ENCODE assay signal across 25 cellular contexts in the genomic region with DNA sequence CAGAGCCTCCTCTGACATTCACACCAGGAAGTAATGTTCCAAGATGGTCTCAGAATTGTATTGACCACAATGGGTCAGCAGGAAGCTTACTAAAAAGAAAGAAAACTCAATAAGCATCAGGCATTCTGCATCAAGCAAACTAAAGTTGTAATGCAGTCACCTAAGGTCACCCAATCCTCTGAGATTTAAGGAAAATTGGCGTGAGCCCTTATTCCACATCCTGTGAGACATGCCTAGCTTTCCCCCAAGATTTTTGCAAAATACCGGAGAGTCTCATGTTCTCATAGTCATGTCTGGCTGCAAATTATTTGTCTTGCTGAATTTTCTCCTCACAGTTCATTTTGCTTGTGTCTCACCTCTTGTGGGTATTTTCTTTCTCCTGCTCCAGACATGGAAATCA.
A peak's percentile ranks its signal among the peaks of the same experiment; 100 is the strongest.
DNase-seq lines count a peak whose midpoint lies in the region; ATAC-seq, FAIRE-seq and TF ChIP-seq lines count a peak whose summit lies in the region.
"Had no signal": no experiment of that assay in that cellular context is flagged by ENCODE, and none has a peak within 500 bp of the region (broad histone marks: within the 10 kb centered on the region; RNA-seq: fewer than 3 reads in every experiment).

No MANE protein-coding gene starts in this region.

- no peak for FAIRE-seq in astrocyte (lab: Jason Lieb, UNC)
- FAIRE-seq: G401.6, GM12892, GM18507, H1, HTR-8/SVneo, K562 had no signal

- H3K36me3 ChIP-seq in astrocyte (ENCODE audit: insufficient read depth, low read length): no peaks in the 10 kb centered on the region
- H3K36me3 ChIP-seq: BLaER1 treated with 17β-estradiol and CSF1 and Interleukin-3, amounts not matched to agents 10 nM and 100 nM; HAP-1 had no signal

- no peak overlapping the region for H3K27ac ChIP-seq in astrocyte (ENCODE audit: low read depth, low read length)
- H3K27ac ChIP-seq: BLaER1 treated with 17β-estradiol and CSF1 and Interleukin-3, amounts not matched to agents 10 nM and 100 nM; HL-60 had no signal

- H3K27me3 Mint-ChIP-seq in astrocyte (ENCODE audit: low read depth, unreplicated experiment): no peaks in the 10 kb centered on the region
- H3K27me3 Mint-ChIP-seq: B cell had no signal

- no peaks in the 10 kb centered on the region for H3K79me2 ChIP-seq in astrocyte (ENCODE audit: insufficient read depth, low read length)

- peak; percentile 6 for DNase-seq in ELR (ENCODE audit: low read depth)
- peak; percentile 50 for DNase-seq in M059J (ENCODE audit: low read depth)
- DNase-seq in astrocyte (ENCODE audit: low read depth): peak; percentile 45
- no peak for DNase-seq in NCI-H345 treated with DMSO at 0.1 percent for 48 hours (lab: John Stamatoyannopoulos, UW; ENCODE audit: unreplicated experiment)
- no peak for DNase-seq in NCI-H1105 treated with DMSO at 0.1 percent for 48 hours (lab: John Stamatoyannopoulos, UW)
- DNase-seq: 8988T; CD8-positive, alpha-beta T cell; COR-L47; DMS 273 treated with DMSO at 0.1 percent for 48 hours; DMS53; DND-41; EL; IMR-90 had no signal

- H3K4me3 ChIP-seq in astrocyte (ENCODE audit: insufficient read depth, low read depth, low read length): no peak overlapping the region
- H3K4me3 ChIP-seq: BLaER1 treated with 17β-estradiol and CSF1 and Interleukin-3, amounts not matched to agents 10 nM and 100 nM; HAP-1; K562 had no signal

- H4K20me1 ChIP-seq in astrocyte (ENCODE audit: insufficient read depth, low read length): no peaks in the 10 kb centered on the region
- H4K20me1 ChIP-seq: BLaER1 treated with 17β-estradiol and CSF1 and Interleukin-3, amounts not matched to agents 10 nM and 100 nM had no signal

- no peaks in the 10 kb centered on the region for H3K9me3 ChIP-seq in astrocyte (ENCODE audit: insufficient read depth, low read depth, low read length)
- H3K9me3 ChIP-seq: BLaER1 treated with 17β-estradiol and CSF1 and Interleukin-3, amounts not matched to agents 10 nM and 100 nM; HAP-1 had no signal

- ATAC-seq in GM18873 (IDR thresholded peaks at IDR 0.05; ENCODE audit: low FRiP score, unreplicated experiment) (no peak), GM18907 (IDR thresholded peaks at IDR 0.05; ENCODE audit: unreplicated experiment) (no peak)
- ATAC-seq: CD8-positive, alpha-beta T cell; K562 had no signal

- no peak overlapping the region for H2AFZ ChIP-seq in astrocyte (ENCODE audit: low read depth, low read length)

- TF ChIP-seq CTCF in astrocyte (IDR thresholded peaks at IDR 0.05; ENCODE audit: insufficient read depth, low read depth, low read length): no peak

- no peaks in the 10 kb centered on the region for H3K4me1 ChIP-seq in astrocyte (ENCODE audit: insufficient read depth, low read length)
- H3K4me1 ChIP-seq: BLaER1 treated with 17β-estradiol and CSF1 and Interleukin-3, amounts not matched to agents 10 nM and 100 nM; HAP-1 had no signal

- H3K4me2 ChIP-seq in astrocyte (ENCODE audit: low read length): no peak overlapping the region
- H3K4me2 ChIP-seq: BLaER1 treated with 17β-estradiol and CSF1 and Interleukin-3, amounts not matched to agents 10 nM and 100 nM had no signal

- no peaks in the 10 kb centered on the region for H3K4me1 Mint-ChIP-seq in astrocyte (ENCODE audit: low read depth, unreplicated experiment)
- H3K4me1 Mint-ChIP-seq: B cell had no signal

- no peak overlapping the region for H3K4me3 Mint-ChIP-seq in astrocyte (ENCODE audit: unreplicated experiment)
- H3K4me3 Mint-ChIP-seq: B cell; CD8-positive, alpha-beta T cell had no signal

- H3K9ac ChIP-seq in astrocyte (ENCODE audit: low read length): no peak overlapping the region
- H3K9ac ChIP-seq: BLaER1 treated with 17β-estradiol and CSF1 and Interleukin-3, amounts not matched to agents 10 nM and 100 nM had no signal

- H3K27ac Mint-ChIP-seq in astrocyte (ENCODE audit: unreplicated experiment): no peak overlapping the region
- H3K27ac Mint-ChIP-seq: B cell; CD8-positive, alpha-beta T cell had no signal

- no peaks in the 10 kb centered on the region for H3K36me3 Mint-ChIP-seq in astrocyte (ENCODE audit: low read depth, unreplicated experiment)
- H3K36me3 Mint-ChIP-seq: CD8-positive, alpha-beta T cell had no signal

- no peaks in the 10 kb centered on the region for H3K9me3 Mint-ChIP-seq in astrocyte (ENCODE audit: unreplicated experiment)

- H3K27me3 ChIP-seq in astrocyte (ENCODE audit: insufficient read depth, low read length): no peaks in the 10 kb centered on the region
- H3K27me3 ChIP-seq: BLaER1 treated with 17β-estradiol and CSF1 and Interleukin-3, amounts not matched to agents 10 nM and 100 nM had no signal

Comparison
In these comparisons a context has a peak if more than half of its experiments do, and no peak if none do; other contexts are left out.
1. DNase-seq: peak in ELR (single experiment), M059J (single experiment) and astrocyte (single experiment); none in NCI-H345 treated with DMSO at 0.1 percent for 48 hours (single experiment) and NCI-H1105 treated with DMSO at 0.1 percent for 48 hours (single experiment).